ENCODE assay signal across 20 cellular contexts in genomic region chr11:132862137-132862536, GRCh38.
DNase-seq lines count a peak whose midpoint lies in the region; ATAC-seq and TF ChIP-seq lines count a peak whose summit lies in the region.
"Had no signal": no experiment of that assay in that cellular context is flagged by ENCODE, and none has a peak within 500 bp of the region (broad histone marks: within the 10 kb centered on the region; RNA-seq: fewer than 3 reads in every experiment).

No MANE protein-coding gene starts in this region.

- no peak overlapping the region for H2AK5ac ChIP-seq in mesendoderm (ENCODE audit: low read length)

- no peak overlapping the region for H3K23ac ChIP-seq in mesendoderm (ENCODE audit: low read length)

- peak; percentile 58 for DNase-seq in GM03348 (ENCODE audit: low spot score)
- DNase-seq in RPMI7951 (ENCODE audit: low read depth) = peak; percentile 35
- peak; percentile 10 for DNase-seq in adipocyte (ENCODE audit: low read depth)
- DNase-seq in mesendoderm = no peak
- DNase-seq in Kasumi-1 (lab: John Stamatoyannopoulos, UW) = no peak
- DNase-seq in left lung = no peak
- no peak for DNase-seq in immature natural killer cell
- no peak for DNase-seq in posterior vena cava (ENCODE audit: low spot score)
- DNase-seq: 8988T; ACHN; C1 segment of cervical spinal cord; Calu3; CD4-positive, alpha-beta memory T cell; COR-L47; DMS53; DMS79 treated with DMSO at 0.1 percent for 48 hours; GF-D8; H7; HCEC 1CT had no signal

- no peak overlapping the region for H3K27ac Mint-ChIP-seq in immature natural killer cell
- H3K27ac Mint-ChIP-seq: CD4-positive, alpha-beta memory T cell had no signal

- H3K9ac ChIP-seq in adipocyte (ENCODE audit: low read length) (no peak overlapping the region), mesendoderm (ENCODE audit: low read length) (no peak overlapping the region)

- H3K9me3 ChIP-seq in adipocyte (ENCODE audit: control insufficient read depth, low read length) = no peaks in the 10 kb centered on the region
- H3K9me3 ChIP-seq in left lung = no peaks in the 10 kb centered on the region
- H3K9me3 ChIP-seq: A549 had no signal

- peaks cover 2 to 7% (median 4%) of the 10 kb centered on the region in 6 donors for H3K9me3 Mint-ChIP-seq in immature natural killer cell
- H3K9me3 Mint-ChIP-seq: CD4-positive, alpha-beta memory T cell had no signal

- H3K4me1 ChIP-seq in adipocyte (ENCODE audit: control insufficient read depth, insufficient read depth, low read length) (no peaks in the 10 kb centered on the region), mesendoderm (ENCODE audit: control insufficient read depth, low read depth, low read length) (no peaks in the 10 kb centered on the region), left lung (no peaks in the 10 kb centered on the region)
- H3K4me1 ChIP-seq: A549 had no signal

- H3K27me3 ChIP-seq in adipocyte (replicated peaks; ENCODE audit: control insufficient read depth, insufficient read depth, low read length) (no peaks in the 10 kb centered on the region), mesendoderm (ENCODE audit: insufficient read depth, low read length, poor library complexity) (no peaks in the 10 kb centered on the region), left lung (no peaks in the 10 kb centered on the region)

- no CpG with 5 or more reads among the region's 5 CpGs for WGBS in mesendoderm (ENCODE audit: extremely low coverage, insufficient coverage, low lambda C conversion rate)

- H3K4me3 ChIP-seq in adipocyte (ENCODE audit: low read length) (no peak overlapping the region), mesendoderm (ENCODE audit: low read length) (no peak overlapping the region), left lung (no peak overlapping the region)
- H3K4me3 ChIP-seq: A549 had no signal

- H3K4ac ChIP-seq in mesendoderm (ENCODE audit: low read depth, low read length) = no peak overlapping the region

- H2BK15ac ChIP-seq in mesendoderm (replicated peaks; ENCODE audit: low read depth) = no peak overlapping the region

- no peak for ATAC-seq in left lung
- ATAC-seq: A549 had no signal

- no peak overlapping the region for H3K4me3 Mint-ChIP-seq in immature natural killer cell
- H3K4me3 Mint-ChIP-seq: CD4-positive, alpha-beta memory T cell had no signal

- no peak overlapping the region for H2BK5ac ChIP-seq in mesendoderm (ENCODE audit: low read length)

- H3K4me2 ChIP-seq in mesendoderm (ENCODE audit: low read length) = no peak overlapping the region
- H3K4me2 ChIP-seq: A549 had no signal

- intact Hi-C loops in left lung (cut with DNase I) (no loop called here), posterior vena cava (cut with DNase I) (no loop called here)

- H3K27me3 Mint-ChIP-seq in immature natural killer cell (ENCODE audit: low read depth in 3 of 3) = peaks cover 0 to 5% (median 3%) of the 10 kb centered on the region in 3 donors

- TF ChIP-seq CTCF in left lung (IDR thresholded peaks at IDR 0.05) = no peak

- no peak overlapping the region for H3K56ac ChIP-seq in mesendoderm (ENCODE audit: low read length)

- H3K27ac ChIP-seq in mesendoderm (ENCODE audit: low read depth, low read length) = no peak overlapping the region
- H3K27ac ChIP-seq in left lung = no peak overlapping the region
- H3K27ac ChIP-seq: A549 had no signal

- H3K36me3 Mint-ChIP-seq in immature natural killer cell = no peaks in the 10 kb centered on the region
- H3K36me3 Mint-ChIP-seq: CD4-positive, alpha-beta memory T cell had no signal

- no peak overlapping the region for H4K5ac ChIP-seq in mesendoderm (ENCODE audit: low read length)

- H3K79me1 ChIP-seq in mesendoderm (ENCODE audit: low read length) = no peaks in the 10 kb centered on the region

- H3K18ac ChIP-seq in mesendoderm (ENCODE audit: low read length) = no peak overlapping the region

- H2BK120ac ChIP-seq in mesendoderm (ENCODE audit: low read depth, low read length) = peak overlapping the region; percentile 85

- no peaks in the 10 kb centered on the region for H3K36me3 ChIP-seq in adipocyte (ENCODE audit: control insufficient read depth, insufficient read depth, low read length, severe bottlenecking)
- no peaks in the 10 kb centered on the region for H3K36me3 ChIP-seq in mesendoderm (ENCODE audit: control insufficient read depth, insufficient read depth, low read length)
- H3K36me3 ChIP-seq in left lung = no peaks in the 10 kb centered on the region

- no peak overlapping the region for H4K8ac ChIP-seq in mesendoderm (ENCODE audit: low read depth, low read length)

- H3K79me2 ChIP-seq in mesendoderm (ENCODE audit: control insufficient read depth, insufficient read depth, low read length) = no peaks in the 10 kb centered on the region

- no peaks in the 10 kb centered on the region for H3K4me1 Mint-ChIP-seq in immature natural killer cell
- H3K4me1 Mint-ChIP-seq: CD4-positive, alpha-beta memory T cell had no signal

Comparison
In these comparisons a context has a peak if more than half of its experiments do, and no peak if none do; other contexts are left out.
1. DNase-seq: peak in GM03348 (single experiment), RPMI7951 (single experiment) and adipocyte (single experiment); none in mesendoderm (single experiment), Kasumi-1 (0 of 2), left lung (0 of 2), immature natural killer cell (0 of 3) and posterior vena cava (single experiment).